ENCODE assay signal across 19 cellular contexts in the genomic region with DNA sequence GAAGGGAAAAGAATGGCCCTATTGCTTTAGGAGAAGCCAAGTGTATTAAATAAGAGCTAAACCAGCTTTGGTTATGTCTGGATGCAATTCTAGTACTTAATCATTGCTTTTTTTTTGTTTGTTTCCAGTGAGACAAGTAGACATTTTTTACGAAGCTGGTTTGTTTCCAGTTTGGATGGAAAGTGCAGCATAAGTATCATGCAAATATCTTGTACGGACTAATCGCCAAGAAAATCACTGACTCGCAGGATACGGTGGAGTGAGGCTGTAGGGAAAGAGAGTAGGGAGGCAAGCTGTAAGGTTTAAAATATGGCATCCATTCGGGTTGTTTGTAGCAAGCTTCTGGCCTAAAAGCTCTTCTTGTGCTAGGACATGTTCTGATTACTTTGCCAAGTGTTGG.
"Had no signal": no experiment of that assay in that cellular context is flagged by ENCODE, and none has a peak within 500 bp of the region (broad histone marks: within the 10 kb centered on the region; RNA-seq: fewer than 3 reads in every experiment).

No MANE protein-coding gene starts in this region.

- H3K27me3 ChIP-seq: breast epithelium, right atrium auricular region, upper lobe of right lung had no signal

- ATAC-seq: activated CD4-positive, CD25-positive, alpha-beta regulatory T cell treated with anti-CD3 and anti-CD28 coated beads, Interleukin-2, amount 50 U/mL, for 24 hours; left lobe of liver; upper lobe of right lung had no signal

- H3K4me1 ChIP-seq: breast epithelium, right atrium auricular region, upper lobe of right lung had no signal

- FAIRE-seq: astrocyte, kidney had no signal

- H3K27ac ChIP-seq: breast epithelium, coronary artery, right atrium auricular region, upper lobe of right lung had no signal

- H3K9me3 ChIP-seq: breast epithelium, right atrium auricular region, upper lobe of right lung had no signal

- DNase-seq: activated CD4-positive, alpha-beta T cell treated with anti-CD3 and anti-CD28 coated beads, Interleukin-2, amount 10 ng/mL, durations not matched to agents 7 days and 5 days; activated CD8-positive, alpha-beta memory T cell treated with anti-CD3 and anti-CD28 coated beads, Interleukin-2, amount 50 U/mL, for 4 hours; activated effector memory CD4-positive, alpha-beta T cell treated with Interleukin-2 at 50 U/mL for 16 hours; activated naive CD4-positive, alpha-beta T cell treated with anti-CD3 and anti-CD28 coated beads, Interleukin-2, amount 50 U/mL, for 16 hours; activated T-cell treated with anti-CD3 and anti-CD28 coated beads, Interleukin-2, amount 50 U/mL, for 48 hours; glutamatergic neuron; hypothalamus; kidney; nephron progenitor cell; occipital lobe; stimulated activated CD4-positive, alpha-beta T cell treated with anti-CD3 and anti-CD28 coated beads, Interleukin-2, amount 100 ng/mL, for 48 hours; upper lobe of right lung had no signal

- H3K36me3 ChIP-seq: breast epithelium, right atrium auricular region, upper lobe of right lung had no signal

- H3K4me3 ChIP-seq: breast epithelium, coronary artery, lung, right atrium auricular region, upper lobe of right lung had no signal
